Comparison of ENCODE assay signal across 7 cellular contexts in genomic region chr1:197159461-197159860, GRCh38.
"Had no signal": no experiment of that assay in that cellular context is flagged by ENCODE, and none has a peak within 500 bp of the region (broad histone marks: within the 10 kb centered on the region; RNA-seq: fewer than 3 reads in every experiment).

No MANE protein-coding gene starts in this region.

- DNase-seq: H9, HFFc6, KBM-7 had no signal

- H3K4me3 ChIP-seq: GM23338 had no signal

- FAIRE-seq: H1, H54, HepG2 had no signal
